Comparison of ENCODE assay signal across 35 cellular contexts in genomic region chr3:161213644-161214043, GRCh38.
"Had no signal": no experiment of that assay in that cellular context is flagged by ENCODE, and none has a peak within 500 bp of the region (broad histone marks: within the 10 kb centered on the region; RNA-seq: fewer than 3 reads in every experiment).

No MANE protein-coding gene starts in this region.

- H3K9me3 Mint-ChIP-seq: activated CD4-positive, alpha-beta memory T cell treated with anti-CD3 and anti-CD28 coated beads for 36 hours; activated CD4-positive, alpha-beta T cell treated with anti-CD3 and anti-CD28 coated beads, Interleukin-2, amount 10 ng/mL, durations not matched to agents 24 days and 14 days; activated naive CD4-positive, alpha-beta T cell treated with anti-CD3 and anti-CD28 coated beads, Interleukin-2, amount 10 ng/mL, durations not matched to agents 7 days and 5 days; activated naive CD4-positive, alpha-beta T cell treated with anti-CD3 and anti-CD28 coated beads, Interleukin-2, amount 50 U/mL, for 72 hours; activated naive CD8-positive, alpha-beta T cell treated with anti-CD3 and anti-CD28 coated beads, Interleukin-2, amount 10 ng/mL, durations not matched to agents 7 days and 5 days; activated T-cell treated with anti-CD3 and anti-CD28 coated beads, Interleukin-2, amount 50 U/mL, for 24 hours; activated T-cell treated with anti-CD3 and anti-CD28 coated beads, Interleukin-2, amount 50 U/mL, for 72 hours; brain; central memory CD8-positive, alpha-beta T cell; effector memory CD8-positive, alpha-beta T cell; T-helper 2 cell treated with Interferon-gamma antibody and Interleukin-4, amounts not matched to agents 5 μg/mL and 100 μg/mL, for 36 hours had no signal

- H3K4me1 ChIP-seq: ascending aorta, breast epithelium, esophagus muscularis mucosa, foreskin keratinocyte, gastrocnemius medialis, heart left ventricle had no signal

- H3K4me3 ChIP-seq: ascending aorta, breast epithelium, cardiac muscle cell, esophagus muscularis mucosa, gastrocnemius medialis, heart left ventricle had no signal

- H3K4me3 Mint-ChIP-seq: activated CD4-positive, alpha-beta memory T cell treated with anti-CD3 and anti-CD28 coated beads for 36 hours; activated CD4-positive, alpha-beta T cell treated with anti-CD3 and anti-CD28 coated beads for 36 hours; activated CD4-positive, alpha-beta T cell treated with anti-CD3 and anti-CD28 coated beads, Interleukin-2, amount 10 ng/mL, durations not matched to agents 24 days and 14 days; activated CD8-positive, alpha-beta T cell treated with anti-CD3 and anti-CD28 coated beads, Interleukin-2, amount 10 ng/mL, durations not matched to agents 7 days and 5 days; activated naive CD4-positive, alpha-beta T cell treated with anti-CD3 and anti-CD28 coated beads, Interleukin-2, amount 10 ng/mL, durations not matched to agents 7 days and 5 days; activated naive CD8-positive, alpha-beta T cell treated with anti-CD3 and anti-CD28 coated beads, Interleukin-2, amount 10 ng/mL, durations not matched to agents 7 days and 5 days; activated T-cell treated with anti-CD3 and anti-CD28 coated beads, Interleukin-2, amount 50 U/mL, for 24 hours; activated T-cell treated with anti-CD3 and anti-CD28 coated beads, Interleukin-2, amount 50 U/mL, for 72 hours; central memory CD8-positive, alpha-beta T cell; effector memory CD8-positive, alpha-beta T cell; T-helper 17 cell; T-helper 2 cell treated with Interferon-gamma antibody and Interleukin-4, amounts not matched to agents 5 μg/mL and 100 μg/mL, for 36 hours had no signal

- H3K4me1 Mint-ChIP-seq: activated CD4-positive, alpha-beta T cell treated with anti-CD3 and anti-CD28 coated beads for 36 hours; activated CD4-positive, alpha-beta T cell treated with anti-CD3 and anti-CD28 coated beads, Interleukin-2, amount 10 ng/mL, durations not matched to agents 24 days and 14 days; activated naive CD4-positive, alpha-beta T cell treated with anti-CD3 and anti-CD28 coated beads, Interleukin-2, amount 10 ng/mL, durations not matched to agents 7 days and 5 days; activated naive CD8-positive, alpha-beta T cell treated with anti-CD3 and anti-CD28 coated beads, Interleukin-2, amount 10 ng/mL, durations not matched to agents 7 days and 5 days; central memory CD8-positive, alpha-beta T cell; T-helper 17 cell had no signal

- H3K27ac Mint-ChIP-seq: activated CD4-positive, alpha-beta memory T cell treated with anti-CD3 and anti-CD28 coated beads for 36 hours; activated CD4-positive, alpha-beta T cell treated with anti-CD3 and anti-CD28 coated beads for 36 hours; activated CD4-positive, alpha-beta T cell treated with anti-CD3 and anti-CD28 coated beads, Interleukin-2, amount 10 ng/mL, durations not matched to agents 24 days and 14 days; activated CD8-positive, alpha-beta T cell treated with anti-CD3 and anti-CD28 coated beads, Interleukin-2, amount 10 ng/mL, durations not matched to agents 7 days and 5 days; activated naive CD4-positive, alpha-beta T cell treated with anti-CD3 and anti-CD28 coated beads, Interleukin-2, amount 10 ng/mL, durations not matched to agents 7 days and 5 days; activated naive CD4-positive, alpha-beta T cell treated with anti-CD3 and anti-CD28 coated beads, Interleukin-2, amount 50 U/mL, for 72 hours; activated naive CD8-positive, alpha-beta T cell treated with anti-CD3 and anti-CD28 coated beads, Interleukin-2, amount 10 ng/mL, durations not matched to agents 7 days and 5 days; activated T-cell treated with anti-CD3 and anti-CD28 coated beads, Interleukin-2, amount 50 U/mL, for 24 hours; activated T-cell treated with anti-CD3 and anti-CD28 coated beads, Interleukin-2, amount 50 U/mL, for 72 hours; effector memory CD8-positive, alpha-beta T cell; T-helper 17 cell; T-helper 2 cell treated with Interferon-gamma antibody and Interleukin-4, amounts not matched to agents 5 μg/mL and 100 μg/mL, for 36 hours had no signal

- H3K36me3 Mint-ChIP-seq: activated CD4-positive, alpha-beta memory T cell treated with anti-CD3 and anti-CD28 coated beads for 36 hours; activated naive CD4-positive, alpha-beta T cell treated with anti-CD3 and anti-CD28 coated beads, Interleukin-2, amount 10 ng/mL, durations not matched to agents 7 days and 5 days; activated naive CD4-positive, alpha-beta T cell treated with anti-CD3 and anti-CD28 coated beads, Interleukin-2, amount 50 U/mL, for 72 hours; activated naive CD8-positive, alpha-beta T cell treated with anti-CD3 and anti-CD28 coated beads, Interleukin-2, amount 10 ng/mL, durations not matched to agents 7 days and 5 days; brain had no signal

- ATAC-seq: activated CD4-positive, alpha-beta T cell treated with anti-CD3 and anti-CD28 coated beads for 36 hours; activated CD8-positive, alpha-beta T cell treated with anti-CD3 and anti-CD28 coated beads, Interleukin-2, amount 10 ng/mL, durations not matched to agents 7 days and 5 days; activated naive CD4-positive, alpha-beta T cell treated with anti-CD3 and anti-CD28 coated beads, Interleukin-2, amount 50 U/mL, for 72 hours; activated T-cell treated with anti-CD3 and anti-CD28 coated beads, Interleukin-2, amount 50 U/mL, for 72 hours; effector memory CD8-positive, alpha-beta T cell; foreskin keratinocyte; gastrocnemius medialis; heart left ventricle; T-helper 17 cell had no signal

- H3K27me3 ChIP-seq: ascending aorta, breast epithelium, cardiac muscle cell, esophagus muscularis mucosa, foreskin keratinocyte, gastrocnemius medialis, heart left ventricle had no signal

- H3K9me3 ChIP-seq: ascending aorta, breast epithelium, esophagus muscularis mucosa, gastrocnemius medialis, heart left ventricle had no signal

- H3K36me3 ChIP-seq: ascending aorta, breast epithelium, cardiac muscle cell, esophagus muscularis mucosa, gastrocnemius medialis, heart left ventricle, WERI-Rb-1 had no signal

- FAIRE-seq: colon had no signal

- H3K27ac ChIP-seq: ascending aorta, breast epithelium, cardiac muscle cell, esophagus muscularis mucosa, foreskin keratinocyte, gastrocnemius medialis, heart left ventricle, WERI-Rb-1 had no signal

- DNase-seq: activated CD4-positive, alpha-beta memory T cell treated with anti-CD3 and anti-CD28 coated beads for 36 hours; activated CD4-positive, alpha-beta T cell treated with anti-CD3 and anti-CD28 coated beads for 36 hours; activated CD4-positive, alpha-beta T cell treated with anti-CD3 and anti-CD28 coated beads, Interleukin-2, amount 10 ng/mL, durations not matched to agents 24 days and 14 days; activated CD4-positive, CD25-positive, alpha-beta regulatory T cell; activated CD4-positive, CD25-positive, alpha-beta regulatory T cell treated with anti-CD3 and anti-CD28 coated beads, Interleukin-2, amount 50 U/mL, for 72 hours; activated CD8-positive, alpha-beta memory T cell treated with anti-CD3 and anti-CD28 coated beads, Interleukin-2, amount 50 U/mL, for 48 hours; activated CD8-positive, alpha-beta T cell treated with anti-CD3 and anti-CD28 coated beads, Interleukin-2, amount 10 ng/mL, durations not matched to agents 7 days and 5 days; activated gamma-delta T cell; activated naive CD4-positive, alpha-beta T cell; activated naive CD4-positive, alpha-beta T cell treated with anti-CD3 and anti-CD28 coated beads, Interleukin-2, amount 10 ng/mL, durations not matched to agents 7 days and 5 days; activated naive CD8-positive, alpha-beta T cell treated with anti-CD3 and anti-CD28 coated beads, Interleukin-2, amount 10 ng/mL, durations not matched to agents 7 days and 5 days; activated T-cell treated with anti-CD3 and anti-CD28 coated beads for 4 hours; activated T-cell treated with anti-CD3 and anti-CD28 coated beads, Interleukin-2, amount 50 U/mL, for 24 hours; activated T-cell treated with anti-CD3 and anti-CD28 coated beads, Interleukin-2, amount 50 U/mL, for 72 hours; cortex of kidney; dermis blood vessel endothelial cell; effector CD4-positive, alpha-beta T cell; effector memory CD8-positive, alpha-beta T cell; erythroblast; foreskin keratinocyte; gastrocnemius medialis; glutamatergic neuron; heart left ventricle; T-helper 17 cell; T1000; WERI-Rb-1 had no signal
